In the genomic region with DNA sequence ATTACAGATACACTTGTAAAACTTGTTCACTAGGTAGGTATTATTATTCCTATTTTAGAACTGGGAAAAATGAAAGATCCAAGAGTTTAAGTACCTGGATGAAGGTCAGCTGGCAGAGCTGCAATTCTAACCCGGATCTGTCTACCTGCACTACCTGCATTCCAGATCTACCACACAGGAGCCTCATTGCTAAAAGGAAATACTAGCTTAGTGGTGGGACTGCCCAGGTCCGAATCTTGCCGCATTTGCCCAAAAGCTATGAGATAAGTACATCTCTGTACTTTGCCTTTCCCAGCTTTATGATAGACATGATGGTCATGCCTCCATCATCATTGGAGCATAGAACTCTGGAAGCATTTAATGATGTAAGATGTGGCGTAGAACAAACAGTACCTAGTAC, we compare ENCODE assay signal across 21 cellular contexts. TPM values are rescaled to one million over a fixed set of nuclear protein-coding genes. Genes with fewer than 3 reads are reported as not detected.
DNase-seq lines count a peak whose midpoint lies in the region; ATAC-seq, FAIRE-seq and TF ChIP-seq lines count a peak whose summit lies in the region.
"Had no signal": no experiment of that assay in that cellular context is flagged by ENCODE, and none has a peak within 500 bp of the region (broad histone marks: within the 10 kb centered on the region; RNA-seq: fewer than 3 reads in every experiment).

No MANE protein-coding gene starts in this region.

- no peak for DNase-seq in HepG2 (ENCODE audit: low spot score)
- DNase-seq in right lobe of liver: no peak
- DNase-seq in mesenchymal stem cell: no peak
- DNase-seq in osteocyte (ENCODE audit: extremely low spot score, unreplicated experiment): no peak
- DNase-seq in NCI-H1930 (lab: John Stamatoyannopoulos, UW): no peak
- no peak for DNase-seq in foreskin melanocyte
- DNase-seq in stimulated activated CD4-positive, alpha-beta T cell treated with anti-CD3 and anti-CD28 coated beads, Interleukin-15, amount 100 ng/mL, for 24 hours: no peak
- DNase-seq: 8988T; CD8-positive, alpha-beta memory T cell; DND-41; KBM-7; NCI-H1436 treated with DMSO at 0.1 percent for 48 hours; NCI-H2081 treated with DMSO at 0.1 percent for 48 hours; NCI-H510A treated with DMSO at 0.1 percent for 48 hours; NCI-H82 had no signal

- no peaks in the 10 kb centered on the region for H3K9me3 Mint-ChIP-seq in osteocyte (ENCODE audit: unreplicated experiment)
- H3K9me3 Mint-ChIP-seq: CD8-positive, alpha-beta memory T cell had no signal

- FAIRE-seq in HepG2 (lab: Jason Lieb, UNC): no peak
- FAIRE-seq: G401.6 had no signal

- TF ChIP-seq POLR2A in HepG2 (IDR thresholded peaks at IDR 0.05; ENCODE audit: insufficient read depth in 1 of 2, low read depth in 2 of 2, low read length in 2 of 2): no peak
- no peak for TF ChIP-seq POLR2A in right lobe of liver (IDR thresholded peaks at IDR 0.05)

- no peak for ATAC-seq in HepG2
- ATAC-seq in right lobe of liver: no peak
- no peak for ATAC-seq in HG03439 (IDR thresholded peaks at IDR 0.05; ENCODE audit: unreplicated experiment)
- ATAC-seq: Panc1 had no signal

- H3K14ac ChIP-seq in mesenchymal stem cell (ENCODE audit: low read length in 2 of 2): no peak overlapping the region

- H2BK5ac ChIP-seq in mesenchymal stem cell (ENCODE audit: low read depth, low read length, poor library complexity, severe bottlenecking): no peak overlapping the region

- H2AK5ac ChIP-seq in mesenchymal stem cell (ENCODE audit: low read length, severe bottlenecking): peak overlapping the region; percentile 70

- no peak for TF ChIP-seq RAD21 in HepG2 (CRISPR knock-in tag; IDR thresholded peaks at IDR 0.05)

- no peak overlapping the region for H3K23ac ChIP-seq in mesenchymal stem cell (ENCODE audit: low read length in 2 of 2)

- POLR2A ChIA-PET in HepG2 (lab: Yijun Ruan, JAX): no interaction called here

- no peak overlapping the region for H3K9ac ChIP-seq in HepG2 (ENCODE audit: insufficient read depth, low read depth, low read length)
- no peak overlapping the region for H3K9ac ChIP-seq in mesenchymal stem cell (ENCODE audit: low read length)
- H3K9ac ChIP-seq: BLaER1 had no signal

- H3K36me3 ChIP-seq in HepG2 (replicated peaks in 1 of 2; ENCODE audit: control insufficient read depth in 1 of 2, insufficient read depth in 2 of 2, low read length in 2 of 2) (no peaks in the 10 kb centered on the region), right lobe of liver (no peaks in the 10 kb centered on the region), mesenchymal stem cell (ENCODE audit: control insufficient read depth in 1 of 2, insufficient read depth in 2 of 2, low read depth in 1 of 2, low read length in 2 of 2) (no peaks in the 10 kb centered on the region)
- H3K36me3 ChIP-seq: BLaER1 had no signal

- H3K4ac ChIP-seq in mesenchymal stem cell (ENCODE audit: low read depth in 1 of 2, low read length in 2 of 2): no peak overlapping the region

- H3K79me2 ChIP-seq in HepG2 (ENCODE audit: insufficient read depth, low read length): no peaks in the 10 kb centered on the region

- 90% methylated on average over 4 of the region's 4 CpGs for WGBS in HepG2 (ENCODE audit: low lambda C conversion rate)
- WGBS in right lobe of liver (ENCODE audit: insufficient coverage, low coverage, low lambda C conversion rate, missing lambda C conversion rate): 88% methylated on average over 2 of the region's 4 CpGs
- 98% methylated on average over 4 of the region's 4 CpGs for WGBS in mesenchymal stem cell

- H3K4me2 ChIP-seq in HepG2 (ENCODE audit: low read depth, low read length): peak overlapping the region; percentile 69; the same call in 1 of the 2 replicates
- no peak overlapping the region for H3K4me2 ChIP-seq in mesenchymal stem cell (ENCODE audit: low read length, poor library complexity, severe bottlenecking)
- H3K4me2 ChIP-seq: BLaER1 had no signal

- no peak overlapping the region for H2BK15ac ChIP-seq in mesenchymal stem cell (ENCODE audit: low read depth, poor library complexity, severe bottlenecking)

- H3K9me3 ChIP-seq in HepG2 (ENCODE audit: low read length): no peaks in the 10 kb centered on the region
- H3K9me3 ChIP-seq in right lobe of liver: no peaks in the 10 kb centered on the region
- H3K9me3 ChIP-seq in mesenchymal stem cell (ENCODE audit: control insufficient read depth, low read length): no peaks in the 10 kb centered on the region
- H3K9me3 ChIP-seq: BLaER1 had no signal

- no peak overlapping the region for H3K18ac ChIP-seq in mesenchymal stem cell (ENCODE audit: low read depth in 1 of 2, low read length in 2 of 2)

- H3K27me3 Mint-ChIP-seq in osteocyte (ENCODE audit: unreplicated experiment): no peaks in the 10 kb centered on the region

- TF ChIP-seq CTCF in HepG2 (CRISPR knock-in tag; IDR thresholded peaks at IDR 0.05) (no peak), right lobe of liver (IDR thresholded peaks at IDR 0.05) (no peak), osteocyte (IDR thresholded peaks at IDR 0.05) (no peak)

- H3K36me3 Mint-ChIP-seq in osteocyte (ENCODE audit: unreplicated experiment): no peaks in the 10 kb centered on the region

- no peak overlapping the region for H2BK120ac ChIP-seq in mesenchymal stem cell (ENCODE audit: low read depth, low read length)

- H2AFZ ChIP-seq in HepG2 (ENCODE audit: low read length): no peak overlapping the region
- H2AFZ ChIP-seq in mesenchymal stem cell (ENCODE audit: low read depth, low read length): no peak overlapping the region

- H3K27ac ChIP-seq in HepG2 (ENCODE audit: extremely low read length, insufficient read depth, low read length) (no peak overlapping the region), right lobe of liver (no peak overlapping the region), mesenchymal stem cell (ENCODE audit: low read length, poor library complexity, severe bottlenecking) (peak overlapping the region; percentile 18)
- H3K27ac ChIP-seq: BLaER1 had no signal

- TF ChIP-seq EP300 in HepG2 (IDR thresholded peaks at IDR 0.05; ENCODE audit: low read depth in 2 of 2, low read length in 2 of 2) (no peak), HepG2 (CRISPR knock-in tag; IDR thresholded peaks at IDR 0.05; ENCODE audit: borderline replicate concordance) (no peak)

- H3K4me3 ChIP-seq in HepG2 (replicated peaks in 1 of 3; ENCODE audit: insufficient read depth in 1 of 3, low read depth in 2 of 3, low read length in 3 of 3) (no peak overlapping the region), right lobe of liver (no peak overlapping the region), mesenchymal stem cell (ENCODE audit: insufficient read depth in 1 of 2, low read depth in 1 of 2, low read length in 2 of 2) (no peak overlapping the region)
- H3K4me3 ChIP-seq: BLaER1 had no signal

- peaks cover 18% of the 10 kb centered on the region for H3K4me1 Mint-ChIP-seq in osteocyte (ENCODE audit: unreplicated experiment)
- H3K4me1 Mint-ChIP-seq: CD8-positive, alpha-beta memory T cell had no signal

- H3K79me1 ChIP-seq in mesenchymal stem cell (replicated peaks; ENCODE audit: low read length, poor library complexity, severe bottlenecking): no peaks in the 10 kb centered on the region

- H4K20me1 ChIP-seq in HepG2 (ENCODE audit: insufficient read depth, low read length): no peaks in the 10 kb centered on the region
- H4K20me1 ChIP-seq: BLaER1 had no signal

- H2BK12ac ChIP-seq in mesenchymal stem cell (ENCODE audit: low read length in 2 of 2): peak overlapping the region in 1 of 2 experiments; percentile 13

- no peak overlapping the region for H4K91ac ChIP-seq in mesenchymal stem cell (ENCODE audit: low read length)

- no peak overlapping the region for H4K8ac ChIP-seq in mesenchymal stem cell (ENCODE audit: low read length)

- intact Hi-C loops in HepG2 (cut with micrococcal nuclease; ENCODE audit: unreplicated experiment): loop anchor here (10.0 kb wide), 1 partner anchor 113 kb away; a partner anchor contains a TSS
- intact Hi-C loops in right lobe of liver (cut with DNase I): no loop called here

- peaks cover 19% of the 10 kb centered on the region for H3K4me1 ChIP-seq in HepG2 (ENCODE audit: insufficient read depth, low read length)
- no peaks in the 10 kb centered on the region for H3K4me1 ChIP-seq in right lobe of liver
- peaks cover 6% of the 10 kb centered on the region for H3K4me1 ChIP-seq in mesenchymal stem cell (ENCODE audit: control insufficient read depth, insufficient read depth, low read depth, low read length)
- H3K4me1 ChIP-seq: BLaER1 had no signal

- no peak overlapping the region for H3K4me3 Mint-ChIP-seq in osteocyte (ENCODE audit: unreplicated experiment)
- H3K4me3 Mint-ChIP-seq: CD8-positive, alpha-beta memory T cell had no signal

- H3K27me3 ChIP-seq in HepG2 (ENCODE audit: control insufficient read depth in 1 of 2, insufficient read depth in 2 of 2, low read length in 2 of 2) (no peaks in the 10 kb centered on the region), right lobe of liver (no peaks in the 10 kb centered on the region), mesenchymal stem cell (ENCODE audit: control insufficient read depth in 1 of 2, insufficient read depth in 1 of 2, low read length in 2 of 2) (no peaks in the 10 kb centered on the region)
- H3K27me3 ChIP-seq: BLaER1 had no signal

- CTCF ChIA-PET in HepG2 (lab: Yijun Ruan, JAX; ENCODE audit: low intra/inter-chr PET ratio, low total read pairs): no interaction called here

- in situ Hi-C loops in HepG2 (cut with HindIII; ENCODE audit: extremely low pct_ligation_motif_present, low pct_unique_long_range_greater_than_20kb): no loop called here

- no TSS peak for BruUV-seq in HepG2 (replicated peaks; lab: Mats Ljungman, UMichigan)

- peak overlapping the region; percentile 55 for H3K27ac Mint-ChIP-seq in osteocyte (ENCODE audit: unreplicated experiment)
- H3K27ac Mint-ChIP-seq: CD8-positive, alpha-beta memory T cell had no signal

RNA-seq across cellular contexts. Expression of a gene that starts 36.8 kb away (rescaled TPM):
- total RNA-seq in HepG2 (2016; rRNA removed; fragmentation: Illumina TruSeq; extraction: Trizol) (0.58 TPM in 1 of 2 replicates, not detected in the other), right lobe of liver (not detected), osteocyte (not detected in 2 replicates)
- total RNA-seq in HepG2 (2016; cell fraction: cytosol; rRNA removed; fragmentation: Illumina TruSeq; extraction: Trizol; ENCODE audit: low read depth): 0.30 and 0.79 TPM in 2 replicates
- total RNA-seq in HepG2 (2016; cell fraction: insoluble cytoplasmic fraction; rRNA removed; fragmentation: Illumina TruSeq; extraction: Trizol): 0.50 TPM in 1 of 2 replicates, not detected in the other
- 0.21 and 0.34 TPM in 2 replicates for total RNA-seq in HepG2 (2016; cell fraction: membrane; rRNA removed; fragmentation: Illumina TruSeq; extraction: Trizol)
- total RNA-seq in HepG2 (2016; cell fraction: nucleus; rRNA removed; fragmentation: Illumina TruSeq; extraction: Trizol): 1.2 and 2.2 TPM in 2 replicates
- polyA plus RNA-seq in HepG2 (2011; rRNA removed): 0.82 and 3.4 TPM in 2 replicates
- 1.0 and 1.1 TPM in 2 replicates for polyA plus RNA-seq in HepG2 (2011; cell fraction: cytosol; rRNA removed)
- 19.4 and 19.7 TPM in 2 replicates for polyA plus RNA-seq in HepG2 (2011; cell fraction: nucleus; rRNA removed)
- polyA plus RNA-seq in HepG2 (2012): 1.0 and 1.6 TPM in 2 replicates
- 0.36 TPM in 1 of 2 replicates, not detected in the other for polyA plus RNA-seq in HepG2 (2016; cell fraction: cytosol; fragmentation: Illumina TruSeq; extraction: Trizol; ENCODE audit: low read depth)
- not detected in 2 replicates for polyA plus RNA-seq in HepG2 (2016; cell fraction: insoluble cytoplasmic fraction; fragmentation: Illumina TruSeq; extraction: Trizol; ENCODE audit: low read depth)
- not detected in 2 replicates for polyA plus RNA-seq in HepG2 (2016; cell fraction: membrane; fragmentation: Illumina TruSeq; extraction: Trizol; ENCODE audit: low read depth)
- polyA plus RNA-seq in HepG2 (2016; cell fraction: nucleus; fragmentation: Illumina TruSeq; extraction: Trizol; ENCODE audit: insufficient read depth, low read depth): 3.1 and 3.9 TPM in 2 replicates
- polyA minus RNA-seq in HepG2 (2011; rRNA and poly(A)+ RNA removed; ENCODE audit: low replicate concordance): 0.42 and 1.4 TPM in 2 replicates
- polyA minus RNA-seq in HepG2 (2011; cell fraction: cytosol; rRNA and poly(A)+ RNA removed): not detected in 2 replicates
- polyA minus RNA-seq in HepG2 (2011; cell fraction: nucleus; rRNA and poly(A)+ RNA removed): 2.2 TPM in 2 replicates
- polyA plus RNA-seq in mesenchymal stem cell (2013, experiment 1 of 2): 0.73 TPM
- 1.1 TPM for polyA plus RNA-seq in mesenchymal stem cell (2013, experiment 2 of 2)
- total RNA-seq: CD8-positive, alpha-beta memory T cell; GM23248; HT1080 had no signal
- polyA plus RNA-seq: CD8-positive, alpha-beta memory T cell; GM23248 had no signal
